In the genomic region with DNA sequence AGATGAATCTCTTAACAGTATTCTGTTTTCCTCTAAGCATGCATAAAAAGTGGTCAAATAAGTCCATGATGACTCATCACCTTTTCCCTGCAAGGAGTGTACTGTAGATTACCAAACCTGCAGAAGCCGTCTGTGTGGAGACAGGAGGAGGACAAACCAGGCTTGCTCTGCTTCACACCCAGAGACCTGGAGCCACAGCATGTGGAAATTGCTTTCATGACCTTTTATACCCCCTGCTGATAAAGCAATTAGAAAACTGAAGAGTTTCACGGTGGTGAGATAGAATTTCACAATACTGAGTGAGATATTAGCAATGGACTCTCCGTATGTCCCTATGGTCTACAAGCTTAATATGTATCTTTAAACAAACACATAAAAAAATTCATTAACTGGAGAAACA, we compare ENCODE assay signal across 11 cellular contexts. TPM values are rescaled to one million over a fixed set of nuclear protein-coding genes. Genes with fewer than 3 reads are reported as not detected.
A peak's percentile ranks its signal among the peaks of the same experiment; 100 is the strongest.
DNase-seq lines count a peak whose midpoint lies in the region; ATAC-seq and TF ChIP-seq lines count a peak whose summit lies in the region.
"Had no signal": no experiment of that assay in that cellular context is flagged by ENCODE, and none has a peak within 500 bp of the region (broad histone marks: within the 10 kb centered on the region; RNA-seq: fewer than 3 reads in every experiment).

No MANE protein-coding gene starts in this region.

- no peaks in the 10 kb centered on the region for H4K20me1 ChIP-seq in osteoblast (ENCODE audit: insufficient read depth, low read length)

- H3K4me1 ChIP-seq in osteoblast (ENCODE audit: insufficient read depth, low read length) = peaks cover 6% of the 10 kb centered on the region

- H3K36me3 ChIP-seq in osteoblast (ENCODE audit: insufficient read depth, low read length) = peaks cover 21% of the 10 kb centered on the region

- H2AFZ ChIP-seq in osteoblast (ENCODE audit: low read length) = no peak overlapping the region

- no peaks in the 10 kb centered on the region for H3K79me2 ChIP-seq in osteoblast (ENCODE audit: insufficient read depth, low read length)

- intact Hi-C loops in posterior vena cava (cut with DNase I) = no loop called here

- H3K27ac ChIP-seq in osteoblast (ENCODE audit: low read depth, low read length) = no peak overlapping the region

- no peak for TF ChIP-seq CTCF in osteoblast (IDR thresholded peaks at IDR 0.05; ENCODE audit: extremely low read depth, low read depth, low read length)

- no peak overlapping the region for H3K4me3 ChIP-seq in osteoblast (ENCODE audit: insufficient read depth, low read length)

- no peaks in the 10 kb centered on the region for H3K9me3 ChIP-seq in osteoblast (ENCODE audit: low read depth, low read length)

- no peaks in the 10 kb centered on the region for H3K27me3 ChIP-seq in osteoblast (ENCODE audit: insufficient read depth, low read length)

- H3K4me2 ChIP-seq in osteoblast (ENCODE audit: insufficient read depth, low read length) = no peak overlapping the region

- DNase-seq in NCI-H2171 treated with DMSO at 0.1 percent for 48 hours (lab: John Stamatoyannopoulos, UW) = peak; percentile 46
- no peak for DNase-seq in NCI-H2171 (lab: John Stamatoyannopoulos, UW)
- DNase-seq in MV-4-11 (lab: John Stamatoyannopoulos, UW) = peak; percentile 36
- peak; percentile 68 for DNase-seq in dermis blood vessel endothelial cell
- peak; percentile 78 for DNase-seq in osteoblast (ENCODE audit: insufficient read length, low spot score, missing footprints)
- no peak for DNase-seq in SHP77 (lab: John Stamatoyannopoulos, UW)
- no peak for DNase-seq in posterior vena cava (ENCODE audit: low spot score)
- DNase-seq: activated CD4-positive, alpha-beta T cell treated with anti-CD3 and anti-CD28 coated beads, Interleukin-2, amount 50 U/mL, for 1 hour; AML-193; NCI-H526 had no signal

- no peak for ATAC-seq in GM18517 (IDR thresholded peaks at IDR 0.05; ENCODE audit: unreplicated experiment)

RNA-seq across cellular contexts. Expression of gene CORT, which starts 9.4 kb away (rescaled TPM):
- 0.34 and 0.37 TPM in 2 replicates for total RNA-seq in dermis blood vessel endothelial cell
- total RNA-seq in osteoblast = 0.29 and 0.36 TPM in 2 replicates
- under 1 TPM in 1 of 2 donors, not detected in 1; 0.33 TPM for total RNA-seq in posterior vena cava

RNA-seq across cellular contexts. Expression of gene DFFA, which starts 13.1 kb away (rescaled TPM):
- total RNA-seq in dermis blood vessel endothelial cell (56.2 and 74.5 TPM in 2 replicates), osteoblast (27.9 and 32.7 TPM in 2 replicates), posterior vena cava (10 to 100 TPM; 21.5 to 24.4 TPM)

RNA-seq across cellular contexts. Expression of gene PEX14, which starts 15.6 kb away (rescaled TPM):
- total RNA-seq in dermis blood vessel endothelial cell (9.9 and 21.7 TPM in 2 replicates), osteoblast (15.2 and 15.3 TPM in 2 replicates), posterior vena cava (10 to 100 TPM; 12.8 to 15.0 TPM)

RNA-seq across cellular contexts. Expression of gene CENPS, which starts 29.0 kb away (rescaled TPM):
- 7.8 and 11.4 TPM in 2 replicates for total RNA-seq in dermis blood vessel endothelial cell
- 13.6 and 17.4 TPM in 2 replicates for total RNA-seq in osteoblast
- 1 to 10 TPM; 7.2 to 7.8 TPM for total RNA-seq in posterior vena cava

Comparison
In these comparisons a context has a peak if more than half of its experiments do, and no peak if none do; other contexts are left out.
1. DNase-seq: peak in NCI-H2171 treated with DMSO at 0.1 percent for 48 hours (single experiment), MV-4-11 (single experiment), dermis blood vessel endothelial cell (single experiment) and osteoblast (single experiment); none in NCI-H2171 (single experiment), SHP77 (0 of 2) and posterior vena cava (single experiment).